9 cellular contexts compared by ENCODE assay signal in the genomic region with DNA sequence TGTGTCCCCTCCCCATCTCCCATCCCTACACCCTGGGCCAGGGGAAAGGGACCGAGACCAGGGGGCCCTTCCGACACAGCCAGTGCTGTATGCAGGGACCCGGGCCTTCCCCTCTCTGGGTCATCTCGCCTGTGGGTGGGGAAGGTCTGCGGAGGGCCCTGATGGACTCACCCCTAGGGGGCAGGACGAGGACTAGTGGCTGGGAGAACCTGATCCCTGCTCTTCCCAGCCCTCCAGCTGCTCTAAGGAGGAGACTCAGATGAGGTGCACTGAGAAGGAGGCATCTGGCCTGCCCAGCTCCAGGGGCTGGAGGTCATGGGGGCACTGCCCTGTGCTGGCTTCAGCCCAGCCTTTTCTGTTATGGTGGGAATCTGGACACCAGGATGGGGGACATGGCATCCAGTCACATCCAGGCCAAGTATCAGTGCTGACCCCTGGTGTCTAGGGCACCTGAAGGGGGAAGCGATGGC. TPM values are rescaled to one million over a fixed set of nuclear protein-coding genes. Genes with fewer than 3 reads are reported as not detected.
DNase-seq lines count a peak whose midpoint lies in the region; ATAC-seq and TF ChIP-seq lines count a peak whose summit lies in the region.
"Had no signal": no experiment of that assay in that cellular context is flagged by ENCODE, and none has a peak within 500 bp of the region (broad histone marks: within the 10 kb centered on the region; RNA-seq: fewer than 3 reads in every experiment).

No MANE protein-coding gene starts in this region.

- no peak for TF ChIP-seq POLR2A in Peyer's patch (IDR thresholded peaks at IDR 0.05)

- peak; percentile 5 for ATAC-seq in foreskin keratinocyte
- no peak for ATAC-seq in HG02588 (IDR thresholded peaks at IDR 0.05; ENCODE audit: unreplicated experiment)
- no peak for ATAC-seq in GM19452 (IDR thresholded peaks at IDR 0.05; ENCODE audit: unreplicated experiment)
- no peak for ATAC-seq in HG03571 (IDR thresholded peaks at IDR 0.05; ENCODE audit: unreplicated experiment)

- H3K4me2 ChIP-seq in parathyroid adenoma (ENCODE audit: low read length), result no peak overlapping the region

- H3K9me3 ChIP-seq in Peyer's patch, result no peaks in the 10 kb centered on the region
- H3K9me3 ChIP-seq in parathyroid adenoma (ENCODE audit: control insufficient read depth, low read length), result no peaks in the 10 kb centered on the region
- H3K9me3 ChIP-seq: neutrophil had no signal

- H2AFZ ChIP-seq in parathyroid adenoma, result peak overlapping the region; percentile 97

- TF ChIP-seq CTCF in Peyer's patch (IDR thresholded peaks at IDR 0.05) (peak in 4 of 6 experiments; percentile 5 to 28 (median 19)), foreskin keratinocyte (conservative IDR thresholded peaks at IDR 0.05) (peak; percentile 46), parathyroid adenoma (IDR thresholded peaks at IDR 0.05) (peak; percentile 41)

- H3K27ac ChIP-seq in Peyer's patch (peak overlapping the region; percentile 69 to 87 (median 82)), foreskin keratinocyte (no peak overlapping the region), parathyroid adenoma (peak overlapping the region; percentile 63)
- H3K27ac ChIP-seq: neutrophil had no signal

- H3K4me3 ChIP-seq in Peyer's patch, result peak overlapping the region; percentile 43 to 60 (median 54)
- peak overlapping the region; percentile 50 for H3K4me3 ChIP-seq in parathyroid adenoma (ENCODE audit: low read depth, low read length)

- DNase-seq in EL (peak; percentile 80), Peyer's patch (no peak), foreskin keratinocyte (no peak), NCI-H2029 (lab: John Stamatoyannopoulos, UW) (no peak)

- H3K36me3 ChIP-seq in Peyer's patch, result no peaks in the 10 kb centered on the region
- no peaks in the 10 kb centered on the region for H3K36me3 ChIP-seq in parathyroid adenoma (ENCODE audit: control insufficient read depth, insufficient read depth, low read length)
- H3K36me3 ChIP-seq: neutrophil had no signal

- no peaks in the 10 kb centered on the region for H3K27me3 ChIP-seq in Peyer's patch
- peaks cover 3% of the 10 kb centered on the region for H3K27me3 ChIP-seq in foreskin keratinocyte
- H3K27me3 ChIP-seq in parathyroid adenoma (ENCODE audit: control insufficient read depth, insufficient read depth, low read length), result no peaks in the 10 kb centered on the region

- H3K4me1 ChIP-seq in Peyer's patch (peaks cover 0 to 19% (median 0%) of the 10 kb centered on the region in 4 donors), foreskin keratinocyte (no peaks in the 10 kb centered on the region), parathyroid adenoma (peaks cover 14% of the 10 kb centered on the region)

- peaks cover 2% of the 10 kb centered on the region for H3K79me2 ChIP-seq in parathyroid adenoma

- H3K9ac ChIP-seq in parathyroid adenoma, result peak overlapping the region; percentile 93

RNA-seq across cellular contexts. Expression of gene MYL9, which starts 0.7 kb away (rescaled TPM):
- total RNA-seq in Peyer's patch (10 to 100 TPM; 34.2 to 99.0 (median 58.2) TPM), foreskin keratinocyte (5.3 and 7.7 TPM in 2 replicates)
- polyA plus RNA-seq in foreskin keratinocyte, result 11.2 and 14.6 TPM in 2 replicates

RNA-seq across cellular contexts. Expression of gene TGIF2, which starts 31.3 kb away (rescaled TPM):
- 1 to 10 TPM; 2.6 to 8.4 (median 4.5) TPM for total RNA-seq in Peyer's patch
- total RNA-seq in foreskin keratinocyte, result 15.3 and 16.3 TPM in 2 replicates
- 9.6 and 11.0 TPM in 2 replicates for polyA plus RNA-seq in foreskin keratinocyte
